18 cellular contexts compared by ENCODE assay signal in genomic region chr7:135177021-135177696, GRCh38. TPM values are rescaled to one million over a fixed set of nuclear protein-coding genes. Genes with fewer than 3 reads are reported as not detected.
DNase-seq lines count a peak whose midpoint lies in the region; ATAC-seq and TF ChIP-seq lines count a peak whose summit lies in the region.
"Had no signal": no experiment of that assay in that cellular context is flagged by ENCODE, and none has a peak within 500 bp of the region (broad histone marks: within the 10 kb centered on the region; RNA-seq: fewer than 3 reads in every experiment).

No MANE protein-coding gene starts in this region.

- H3K9ac ChIP-seq in HCT116 (ENCODE audit: low read length) (peak overlapping the region; percentile 16), smooth muscle cell (ENCODE audit: low read depth) (peak overlapping the region; percentile 55)

- H3K4me1 ChIP-seq in HCT116 (ENCODE audit: control insufficient read depth in 1 of 2, insufficient read depth in 2 of 2, low read length in 2 of 2) (peaks cover 8 to 18% of the 10 kb centered on the region in 2 experiments), RWPE2 (ENCODE audit: insufficient read depth, poor library complexity, severe bottlenecking) (peaks cover 27% of the 10 kb centered on the region), foreskin keratinocyte (peaks cover 30% of the 10 kb centered on the region), smooth muscle cell (ENCODE audit: low read depth) (no peaks in the 10 kb centered on the region)

- no peaks in the 10 kb centered on the region for H3K79me2 ChIP-seq in HCT116 (ENCODE audit: insufficient read depth, low read length)
- H3K79me2 ChIP-seq in smooth muscle cell (ENCODE audit: low read depth): no peaks in the 10 kb centered on the region

- no TSS peak for BruUV-seq in HCT116 (replicated peaks; lab: Mats Ljungman, UMichigan)

- peaks cover under 1% of the 10 kb centered on the region for H3K4me1 Mint-ChIP-seq in activated naive CD8-positive, alpha-beta T cell treated with anti-CD3 and anti-CD28 coated beads for 36 hours

- peaks cover 26% of the 10 kb centered on the region for H3K36me3 Mint-ChIP-seq in activated naive CD8-positive, alpha-beta T cell treated with anti-CD3 and anti-CD28 coated beads for 36 hours

- peaks cover 0 to 15% of the 10 kb centered on the region in 2 experiments; a peak in 1 of 4 replicates for H3K9me3 ChIP-seq in HCT116 (ENCODE audit: control insufficient read depth in 1 of 2, insufficient read depth in 1 of 2, low read depth in 1 of 2, low read length in 2 of 2)
- H3K9me3 ChIP-seq in RWPE2 (ENCODE audit: severe bottlenecking): peaks cover 19% of the 10 kb centered on the region
- H3K9me3 ChIP-seq in smooth muscle cell (replicated peaks; ENCODE audit: low read depth): peaks cover 15% of the 10 kb centered on the region

- H3K4me2 ChIP-seq in HCT116 (ENCODE audit: low read length) (peak overlapping the region; percentile 51), smooth muscle cell (no peak overlapping the region)

- peak overlapping the region; percentile 31; the same call in 1 of the 2 replicates for H3K27ac ChIP-seq in HCT116 (ENCODE audit: low read depth, low read length)
- peak overlapping the region; percentile 97 for H3K27ac ChIP-seq in RWPE2 (ENCODE audit: poor library complexity, severe bottlenecking)
- peak overlapping the region; percentile 56 for H3K27ac ChIP-seq in foreskin keratinocyte
- H3K27ac ChIP-seq in smooth muscle cell (ENCODE audit: low read depth): peak overlapping the region; percentile 87

- H3K4me3 Mint-ChIP-seq in activated naive CD8-positive, alpha-beta T cell treated with anti-CD3 and anti-CD28 coated beads for 36 hours: no peak overlapping the region
- H3K4me3 Mint-ChIP-seq: activated T-helper 17 cell treated with anti-CD3 and anti-CD28 coated beads, Interleukin-2, amount 50 U/mL, for 72 hours; memory B cell; natural killer cell treated with Interleukin-12 subunit alpha and Interleukin-12 subunit beta and Interleukin-15 and Interleukin-18, amount 100 ng/mL, for 72 hours had no signal

- RAD21 ChIA-PET in HCT116 (lab: Charles Lee; ENCODE audit: low non-redundant PET in 1 of 2, low total read pairs in 2 of 2, uncharacterized antibody in 2 of 2, unreplicated experiment in 2 of 2): no interaction called here

- no peak for TF ChIP-seq RAD21 in HCT116 (IDR thresholded peaks at IDR 0.05; ENCODE audit: low read depth)

- peaks cover 22% of the 10 kb centered on the region for H3K9me3 Mint-ChIP-seq in activated naive CD8-positive, alpha-beta T cell treated with anti-CD3 and anti-CD28 coated beads for 36 hours

- no peaks in the 10 kb centered on the region for H3K9me2 ChIP-seq in HCT116 (ENCODE audit: insufficient read depth)

- TF ChIP-seq POLR2A in HCT116 (IDR thresholded peaks at IDR 0.05; ENCODE audit: borderline replicate concordance, extremely low read depth, insufficient read depth, insufficient read length): no peak

- H3K36me3 ChIP-seq in HCT116 (ENCODE audit: control insufficient read depth in 1 of 2, insufficient read depth in 2 of 2, low read length in 2 of 2) (no peaks in the 10 kb centered on the region), RWPE2 (ENCODE audit: low read depth) (peaks cover 44% of the 10 kb centered on the region), smooth muscle cell (ENCODE audit: low read depth) (peaks cover 13% of the 10 kb centered on the region)

- TF ChIP-seq CTCF in HCT116 (IDR thresholded peaks at IDR 0.05 in 2 of 3, conservative IDR thresholded peaks at IDR 0.05 in 1 of 3; ENCODE audit: borderline replicate concordance in 1 of 3, insufficient read depth in 1 of 3, low read depth in 2 of 3, low read length in 2 of 3) (no peak), RWPE2 (IDR thresholded peaks at IDR 0.05; ENCODE audit: poor library complexity, severe bottlenecking) (no peak), foreskin keratinocyte (conservative IDR thresholded peaks at IDR 0.05) (no peak), smooth muscle cell (IDR thresholded peaks at IDR 0.05; ENCODE audit: borderline replicate concordance, insufficient read depth, poor library complexity, severe bottlenecking) (no peak)

- no peak for DNase-seq in HCT116 (ENCODE audit: low read depth, low spot score)
- DNase-seq in RWPE2 (ENCODE audit: low spot score): peak; percentile 83
- peak; percentile 99 to 100 for DNase-seq in foreskin keratinocyte
- no peak for DNase-seq in smooth muscle cell (lab: John Stamatoyannopoulos, UW; ENCODE audit: unreplicated experiment)
- no peak for DNase-seq in activated CD4-positive, alpha-beta T cell treated with anti-CD3 and anti-CD28 coated beads, Interleukin-2, amount 50 U/mL, for 48 hours
- DNase-seq in activated naive CD8-positive, alpha-beta T cell treated with anti-CD3 and anti-CD28 coated beads for 36 hours: no peak
- DNase-seq in germinal center (ENCODE audit: low spot score): no peak
- DNase-seq: central memory CD4-positive, alpha-beta T cell; effector CD8-positive, alpha-beta T cell; NCI-H2107; NCI-H748 treated with DMSO at 0.1 percent for 48 hours had no signal

- intact Hi-C loops in HCT116 (cut with micrococcal nuclease): no loop called here

- 70% methylated on average over 9 of the region's 9 CpGs for WGBS in smooth muscle cell (ENCODE audit: low lambda C conversion rate)

- no peaks in the 10 kb centered on the region for H3K27me3 ChIP-seq in HCT116 (ENCODE audit: insufficient read depth, low read length)
- no peaks in the 10 kb centered on the region for H3K27me3 ChIP-seq in RWPE2 (ENCODE audit: insufficient read depth, poor library complexity, severe bottlenecking)
- H3K27me3 ChIP-seq in foreskin keratinocyte: no peaks in the 10 kb centered on the region
- H3K27me3 ChIP-seq in smooth muscle cell (ENCODE audit: low read depth): no peaks in the 10 kb centered on the region

- POLR2A ChIA-PET in HCT116 (lab: Charles Lee): no interaction called here

- ATAC-seq in HCT116 (peak; percentile 63), RWPE2 (ENCODE audit: low read depth) (peak; percentile 84), foreskin keratinocyte (peak; percentile 88), GM21737 (IDR thresholded peaks at IDR 0.05; ENCODE audit: unreplicated experiment) (no peak)
- ATAC-seq: activated T-helper 17 cell treated with anti-CD3 and anti-CD28 coated beads, Interleukin-2, amount 50 U/mL, for 72 hours; natural killer cell treated with Interleukin-12 subunit alpha and Interleukin-12 subunit beta and Interleukin-15 and Interleukin-18, amount 100 ng/mL, for 72 hours; Panc1 had no signal

- H4K20me1 ChIP-seq in HCT116 (ENCODE audit: insufficient read depth) (no peaks in the 10 kb centered on the region), smooth muscle cell (ENCODE audit: low read depth) (no peaks in the 10 kb centered on the region)

- H3K4me3 ChIP-seq in HCT116 (replicated peaks in 1 of 2; ENCODE audit: low read depth in 1 of 2, low read length in 2 of 2): no peak overlapping the region; a peak in 1 of 4 replicates
- H3K4me3 ChIP-seq in RWPE2 (ENCODE audit: severe bottlenecking): no peak overlapping the region
- H3K4me3 ChIP-seq in smooth muscle cell: no peak overlapping the region

- CTCF ChIA-PET in HCT116 (lab: Charles Lee): interaction anchor here (1.8 kb wide), 1 partner anchor 8 kb away, joined by 7 read pairs; no protein-coding TSS in a partner anchor

- H3K27me3 Mint-ChIP-seq in activated naive CD8-positive, alpha-beta T cell treated with anti-CD3 and anti-CD28 coated beads for 36 hours: no peaks in the 10 kb centered on the region
- H3K27me3 Mint-ChIP-seq: activated T-helper 17 cell treated with anti-CD3 and anti-CD28 coated beads, Interleukin-2, amount 50 U/mL, for 72 hours; memory B cell; natural killer cell treated with Interleukin-12 subunit alpha and Interleukin-12 subunit beta and Interleukin-15 and Interleukin-18, amount 100 ng/mL, for 72 hours had no signal

- H2AFZ ChIP-seq in HCT116 (ENCODE audit: low read depth, low read length, poor library complexity, severe bottlenecking) (peak overlapping the region; percentile 61), smooth muscle cell (ENCODE audit: low read depth) (no peak overlapping the region)

- no peaks in the 10 kb centered on the region for H3F3A ChIP-seq in smooth muscle cell (ENCODE audit: low read depth)

- H3K27ac Mint-ChIP-seq in activated naive CD8-positive, alpha-beta T cell treated with anti-CD3 and anti-CD28 coated beads for 36 hours: no peak overlapping the region
- H3K27ac Mint-ChIP-seq: activated T-helper 17 cell treated with anti-CD3 and anti-CD28 coated beads, Interleukin-2, amount 50 U/mL, for 72 hours; memory B cell; natural killer cell treated with Interleukin-12 subunit alpha and Interleukin-12 subunit beta and Interleukin-15 and Interleukin-18, amount 100 ng/mL, for 72 hours had no signal

TF ChIP-seq in HCT116, 20 proteins besides CTCF, POLR2A, EP300 and RAD21 (continues in another document):
- TF ChIP-seq MAX (IDR thresholded peaks at IDR 0.05): no peak
- TF ChIP-seq EGR1 (IDR thresholded peaks at IDR 0.05; ENCODE audit: low read depth): no peak

RNA-seq across cellular contexts. Expression of gene CYREN, which starts 6.7 kb away (rescaled TPM):
- total RNA-seq in HCT116 (2021; ENCODE audit: unreplicated experiment) (54.5 TPM), foreskin keratinocyte (59.5 and 67.1 TPM in 2 replicates), smooth muscle cell (24.7 and 33.4 TPM in 2 replicates)
- 24.6 and 32.8 TPM in 2 replicates for polyA plus RNA-seq in HCT116 (2012)
- polyA plus RNA-seq in foreskin keratinocyte (46.6 and 53.0 TPM in 2 replicates), smooth muscle cell (38.2 and 43.9 TPM in 2 replicates)
- total RNA-seq in activated naive CD8-positive, alpha-beta T cell treated with anti-CD3 and anti-CD28 coated beads for 36 hours: 10 to 100 TPM; 51.7 to 54.4 TPM

RNA-seq across cellular contexts. Expression of gene TMEM140, which starts 29.3 kb away (rescaled TPM):
- not detected for total RNA-seq in HCT116 (2021; ENCODE audit: unreplicated experiment)
- polyA plus RNA-seq in HCT116 (2012): 7.9 and 9.1 TPM in 2 replicates
- total RNA-seq in foreskin keratinocyte: 0.07 TPM in 1 of 2 replicates, not detected in the other
- polyA plus RNA-seq in foreskin keratinocyte: 0.04 TPM in 1 of 2 replicates, not detected in the other
- total RNA-seq in smooth muscle cell: not detected in 2 replicates
- 5.6 and 5.8 TPM in 2 replicates for polyA plus RNA-seq in smooth muscle cell
- 10 to 100 TPM; 12.7 to 12.8 TPM for total RNA-seq in activated naive CD8-positive, alpha-beta T cell treated with anti-CD3 and anti-CD28 coated beads for 36 hours

RNA-seq across cellular contexts. Expression of gene WDR91, which starts 34.2 kb away (rescaled TPM):
- total RNA-seq in HCT116 (2021; ENCODE audit: unreplicated experiment) (10.1 TPM), foreskin keratinocyte (17.8 and 21.7 TPM in 2 replicates), smooth muscle cell (6.6 and 16.7 TPM in 2 replicates)
- 7.1 and 7.9 TPM in 2 replicates for polyA plus RNA-seq in HCT116 (2012)
- polyA plus RNA-seq in foreskin keratinocyte (11.6 and 12.6 TPM in 2 replicates), smooth muscle cell (6.8 and 12.7 TPM in 2 replicates)
- total RNA-seq in activated naive CD8-positive, alpha-beta T cell treated with anti-CD3 and anti-CD28 coated beads for 36 hours: 10 to 100 TPM; 12.3 to 14.0 TPM

RNA-seq across cellular contexts. Expression of gene STRA8, which starts 56.5 kb away (rescaled TPM):
- total RNA-seq in HCT116 (2021; ENCODE audit: unreplicated experiment) (not detected), foreskin keratinocyte (not detected in 2 replicates), smooth muscle cell (not detected in 2 replicates)
- polyA plus RNA-seq in HCT116 (2012): not detected in 2 replicates
- polyA plus RNA-seq in foreskin keratinocyte (not detected in 2 replicates), smooth muscle cell (not detected in 2 replicates)
- total RNA-seq in activated naive CD8-positive, alpha-beta T cell treated with anti-CD3 and anti-CD28 coated beads for 36 hours: not detected
- total RNA-seq: activated T-helper 17 cell treated with anti-CD3 and anti-CD28 coated beads, Interleukin-2, amount 50 U/mL, for 72 hours; natural killer cell treated with Interleukin-12 subunit alpha and Interleukin-12 subunit beta and Interleukin-15 and Interleukin-18, amount 100 ng/mL, for 72 hours; subcutaneous adipose tissue had no signal
- polyA plus RNA-seq: adipose tissue had no signal

Comparison
In these comparisons a context has a peak if more than half of its experiments do, and no peak if none do; other contexts are left out.
1. DNase-seq: peak in RWPE2 (single experiment) and foreskin keratinocyte (2 of 2); none in HCT116 (single experiment), smooth muscle cell (single experiment), activated CD4-positive, alpha-beta T cell treated with anti-CD3 and anti-CD28 coated beads, Interleukin-2, amount 50 U/mL, for 48 hours (0 of 2), activated naive CD8-positive, alpha-beta T cell treated with anti-CD3 and anti-CD28 coated beads for 36 hours (single experiment) and germinal center (single experiment).
2. H3K27ac ChIP-seq: peak in every context shown above with its lines; median percentile 97 in RWPE2; 87 in smooth muscle cell; 56 in foreskin keratinocyte; 31 in HCT116.
3. RNA of gene TMEM140, which starts 29.3 kb away (total RNA-seq): 12.7 to 12.8 TPM in activated naive CD8-positive, alpha-beta T cell treated with anti-CD3 and anti-CD28 coated beads for 36 hours; not detected in HCT116 (single experiment), 0.07 TPM in foreskin keratinocyte and not detected in smooth muscle cell; every median in the first group is over 10 times any median in the second.